25 cellular contexts compared by ENCODE assay signal in genomic region chr1:216293673-216294072, GRCh38.
A peak's percentile ranks its signal among the peaks of the same experiment; 100 is the strongest.
DNase-seq lines count a peak whose midpoint lies in the region; ATAC-seq, FAIRE-seq and TF ChIP-seq lines count a peak whose summit lies in the region.
"Had no signal": no experiment of that assay in that cellular context is flagged by ENCODE, and none has a peak within 500 bp of the region (broad histone marks: within the 10 kb centered on the region; RNA-seq: fewer than 3 reads in every experiment).

No MANE protein-coding gene starts in this region.

- H2AFZ ChIP-seq in SK-N-SH (ENCODE audit: low read depth) = no peak overlapping the region

- WGBS in SK-N-SH (ENCODE audit: low lambda C conversion rate) = 74% methylated on average over 6 of the region's 6 CpGs

- no peaks in the 10 kb centered on the region for H3K79me2 ChIP-seq in SK-N-SH (ENCODE audit: insufficient read depth)

- H4K20me1 ChIP-seq in SK-N-SH (ENCODE audit: insufficient read depth) = no peaks in the 10 kb centered on the region

- CTCF ChIA-PET in SK-N-SH (lab: Yijun Ruan, JAX) = no interaction called here

- DNase-seq in AG08396 (ENCODE audit: low spot score) (peak; percentile 5), HTR-8/SVneo (ENCODE audit: insufficient read length, low spot score) (peak; percentile 12), amniotic epithelial cell (ENCODE audit: low read depth) (peak; percentile 71), fibroblast of pulmonary artery (ENCODE audit: low read depth) (peak; percentile 17), NOMO-1 treated with dmso at 0.1 percent for 144 hours (lab: John Stamatoyannopoulos, UW; ENCODE audit: unreplicated experiment) (no peak), SK-N-SH (no peak), inferior parietal cortex (ENCODE audit: extremely low spot score) (no peak)
- DNase-seq: ACHN; activated CD4-positive, alpha-beta T cell treated with anti-CD3 and anti-CD28 coated beads, Interleukin-2, amount 10 ng/mL, durations not matched to agents 7 days and 5 days; activated naive CD8-positive, alpha-beta T cell treated with anti-CD3 and anti-CD28 coated beads, Interleukin-2, amount 50 U/mL, for 24 hours; caudate nucleus; CD4-positive, CD25-positive, alpha-beta regulatory T cell; dorsolateral prefrontal cortex; GOT3; left cardiac atrium; NCI-H1048; NCI-H2081 treated with DMSO at 0.1 percent for 48 hours; NCI-H524 treated with DMSO at 0.1 percent for 48 hours; ovary; SJCRH30 had no signal

- no peak overlapping the region for H3K27ac ChIP-seq in SK-N-SH (ENCODE audit: low read depth in 2 of 2, low read length in 1 of 2)
- H3K27ac ChIP-seq: dorsolateral prefrontal cortex, ovary, SJCRH30 had no signal

- no peaks in the 10 kb centered on the region for H3K36me3 ChIP-seq in SK-N-SH (replicated peaks in 1 of 2; ENCODE audit: control insufficient read depth in 1 of 2, insufficient read depth in 2 of 2, low read length in 1 of 2)
- H3K36me3 ChIP-seq: ovary, SJCRH30 had no signal

- H3K4me1 ChIP-seq in SK-N-SH (ENCODE audit: control insufficient read depth in 1 of 2, insufficient read depth in 2 of 2, low read depth in 1 of 2, low read length in 1 of 2) = no peaks in the 10 kb centered on the region
- H3K4me1 ChIP-seq: SJCRH30 had no signal

- no peak overlapping the region for H3K4me2 ChIP-seq in SK-N-SH

- TF ChIP-seq EP300 in SK-N-SH (IDR thresholded peaks at IDR 0.05; ENCODE audit: borderline replicate concordance in 1 of 2, low read depth in 1 of 2, low read length in 1 of 2) = no peak

- no peak overlapping the region for H3K9ac ChIP-seq in SK-N-SH

- no peaks in the 10 kb centered on the region for H3K9me3 ChIP-seq in SK-N-SH
- H3K9me3 ChIP-seq: ovary, SJCRH30 had no signal

- no peaks in the 10 kb centered on the region for H3K9me2 ChIP-seq in SK-N-SH

- FAIRE-seq in HTR-8/SVneo (lab: Jason Lieb, UNC) = no peak
- FAIRE-seq: GM12878 had no signal

- H3K4me3 ChIP-seq in fibroblast of pulmonary artery (replicated peaks; ENCODE audit: low read depth, low read length) (no peak overlapping the region), SK-N-SH (ENCODE audit: low read depth in 2 of 2, low read length in 1 of 2) (no peak overlapping the region)
- H3K4me3 ChIP-seq: dorsolateral prefrontal cortex, GM12878, ovary, SJCRH30 had no signal

- TF ChIP-seq CTCF in fibroblast of pulmonary artery (IDR thresholded peaks at IDR 0.05; ENCODE audit: low read length, missing control alignments) (no peak), SK-N-SH (IDR thresholded peaks at IDR 0.05) (no peak)

- no peaks in the 10 kb centered on the region for H3F3A ChIP-seq in SK-N-SH (replicated peaks; ENCODE audit: insufficient read depth)

- POLR2A ChIA-PET in SK-N-SH (lab: Yijun Ruan, JAX) = no interaction called here

- TF ChIP-seq RAD21 in SK-N-SH (IDR thresholded peaks at IDR 0.05; ENCODE audit: low read length) = no peak

- no peak for ATAC-seq in GM18498 (IDR thresholded peaks at IDR 0.05; ENCODE audit: unreplicated experiment)
- ATAC-seq: activated naive CD8-positive, alpha-beta T cell treated with anti-CD3 and anti-CD28 coated beads, Interleukin-2, amount 50 U/mL, for 24 hours; GM12878; left cardiac atrium; natural killer cell treated with Interleukin-12 subunit alpha and Interleukin-12 subunit beta and Interleukin-15 and Interleukin-18, amount 100 ng/mL, for 72 hours; sciatic nerve; stimulated activated effector memory CD8-positive, alpha-beta T cell treated with anti-CD3 and anti-CD28 coated beads, Interleukin-12 subunit alpha, Interleukin-12 subunit beta, amount 100 ng/mL, for 72 hours had no signal

- H3K27me3 ChIP-seq in SK-N-SH (ENCODE audit: insufficient read depth) = no peaks in the 10 kb centered on the region
- H3K27me3 ChIP-seq: ovary, SJCRH30 had no signal

TF ChIP-seq in SK-N-SH, 30 proteins besides CTCF, POLR2A, EP300 and RAD21:
- no peak for TF ChIP-seq RFX5 (IDR thresholded peaks at IDR 0.05; ENCODE audit: low read length)
- no peak for TF ChIP-seq SIN3A (IDR thresholded peaks at IDR 0.05; ENCODE audit: borderline replicate concordance, low read depth, low read length)
- TF ChIP-seq TEAD4 (IDR thresholded peaks at IDR 0.05; ENCODE audit: borderline replicate concordance, insufficient read depth) = no peak
- TF ChIP-seq JUND (IDR thresholded peaks at IDR 0.05) = no peak
- TF ChIP-seq USF2 (IDR thresholded peaks at IDR 0.05; ENCODE audit: borderline replicate concordance, low read depth, low read length) = no peak
- TF ChIP-seq SMC3 (IDR thresholded peaks at IDR 0.05; ENCODE audit: low read depth, low read length) = no peak
- no peak for TF ChIP-seq FOSL2 (IDR thresholded peaks at IDR 0.05; ENCODE audit: borderline replicate concordance, low read depth)
- no peak for TF ChIP-seq TCF12 (IDR thresholded peaks at IDR 0.05)
- no peak for TF ChIP-seq ELF1 (IDR thresholded peaks at IDR 0.05)
- TF ChIP-seq, protein P1, sequence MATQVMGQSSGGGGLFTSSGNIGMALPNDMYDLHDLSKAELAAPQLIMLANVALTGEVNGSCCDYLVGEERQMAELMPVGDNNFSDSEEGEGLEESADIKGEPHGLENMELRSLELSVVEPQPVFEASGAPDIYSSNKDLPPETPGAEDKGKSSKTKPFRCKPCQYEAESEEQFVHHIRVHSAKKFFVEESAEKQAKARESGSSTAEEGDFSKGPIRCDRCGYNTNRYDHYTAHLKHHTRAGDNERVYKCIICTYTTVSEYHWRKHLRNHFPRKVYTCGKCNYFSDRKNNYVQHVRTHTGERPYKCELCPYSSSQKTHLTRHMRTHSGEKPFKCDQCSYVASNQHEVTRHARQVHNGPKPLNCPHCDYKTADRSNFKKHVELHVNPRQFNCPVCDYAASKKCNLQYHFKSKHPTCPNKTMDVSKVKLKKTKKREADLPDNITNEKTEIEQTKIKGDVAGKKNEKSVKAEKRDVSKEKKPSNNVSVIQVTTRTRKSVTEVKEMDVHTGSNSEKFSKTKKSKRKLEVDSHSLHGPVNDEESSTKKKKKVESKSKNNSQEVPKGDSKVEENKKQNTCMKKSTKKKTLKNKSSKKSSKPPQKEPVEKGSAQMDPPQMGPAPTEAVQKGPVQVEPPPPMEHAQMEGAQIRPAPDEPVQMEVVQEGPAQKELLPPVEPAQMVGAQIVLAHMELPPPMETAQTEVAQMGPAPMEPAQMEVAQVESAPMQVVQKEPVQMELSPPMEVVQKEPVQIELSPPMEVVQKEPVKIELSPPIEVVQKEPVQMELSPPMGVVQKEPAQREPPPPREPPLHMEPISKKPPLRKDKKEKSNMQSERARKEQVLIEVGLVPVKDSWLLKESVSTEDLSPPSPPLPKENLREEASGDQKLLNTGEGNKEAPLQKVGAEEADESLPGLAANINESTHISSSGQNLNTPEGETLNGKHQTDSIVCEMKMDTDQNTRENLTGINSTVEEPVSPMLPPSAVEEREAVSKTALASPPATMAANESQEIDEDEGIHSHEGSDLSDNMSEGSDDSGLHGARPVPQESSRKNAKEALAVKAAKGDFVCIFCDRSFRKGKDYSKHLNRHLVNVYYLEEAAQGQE (IDR thresholded peaks at IDR 0.05; ENCODE audit: low read depth, low read length) = no peak
- TF ChIP-seq, protein P2, sequence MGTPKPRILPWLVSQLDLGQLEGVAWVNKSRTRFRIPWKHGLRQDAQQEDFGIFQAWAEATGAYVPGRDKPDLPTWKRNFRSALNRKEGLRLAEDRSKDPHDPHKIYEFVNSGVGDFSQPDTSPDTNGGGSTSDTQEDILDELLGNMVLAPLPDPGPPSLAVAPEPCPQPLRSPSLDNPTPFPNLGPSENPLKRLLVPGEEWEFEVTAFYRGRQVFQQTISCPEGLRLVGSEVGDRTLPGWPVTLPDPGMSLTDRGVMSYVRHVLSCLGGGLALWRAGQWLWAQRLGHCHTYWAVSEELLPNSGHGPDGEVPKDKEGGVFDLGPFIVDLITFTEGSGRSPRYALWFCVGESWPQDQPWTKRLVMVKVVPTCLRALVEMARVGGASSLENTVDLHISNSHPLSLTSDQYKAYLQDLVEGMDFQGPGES (IDR thresholded peaks at IDR 0.05; ENCODE audit: low read depth, low read length) = no peak
- no peak for TF ChIP-seq TAF1 (IDR thresholded peaks at IDR 0.05; ENCODE audit: borderline replicate concordance, low read depth, low read length)
- no peak for TF ChIP-seq FOXJ3 (CRISPR knock-in tag; IDR thresholded peaks at IDR 0.05)
- TF ChIP-seq GABPA (IDR thresholded peaks at IDR 0.05; ENCODE audit: low read depth) = no peak
- TF ChIP-seq EZH2phosphoT487 (IDR thresholded peaks at IDR 0.05; ENCODE audit: borderline replicate concordance, low read depth) = no peak
- TF ChIP-seq USF1 (IDR thresholded peaks at IDR 0.05; ENCODE audit: borderline replicate concordance, low read depth) = no peak
- TF ChIP-seq POLR2AphosphoS5 (IDR thresholded peaks at IDR 0.05; ENCODE audit: low read depth, low read length) = no peak

Comparison
In these comparisons a context has a peak if more than half of its experiments do, and no peak if none do; other contexts are left out.
1. DNase-seq: peak in AG08396 (single experiment), HTR-8/SVneo (single experiment), amniotic epithelial cell (single experiment) and fibroblast of pulmonary artery (single experiment); none in NOMO-1 treated with dmso at 0.1 percent for 144 hours (single experiment), SK-N-SH (single experiment) and inferior parietal cortex (single experiment).